Comparison of ENCODE assay signal across 1 cellular context in genomic region chr5:153794327-153794726, GRCh38.
A peak's percentile ranks its signal among the peaks of the same experiment; 100 is the strongest.
TF ChIP-seq lines count a peak whose summit lies in the region.

No MANE protein-coding gene starts in this region.

TF ChIP-seq in HepG2, 621 proteins besides CTCF, POLR2A, EP300 and RAD21 (continued from another document):
- no peak for TF ChIP-seq TRAFD1 (CRISPR knock-in tag; IDR thresholded peaks at IDR 0.05; ENCODE audit: borderline replicate concordance)
- TF ChIP-seq RAD51 (IDR thresholded peaks at IDR 0.05; ENCODE audit: borderline replicate concordance): peak; percentile 78
- TF ChIP-seq LRRFIP1 (CRISPR knock-in tag; conservative IDR thresholded peaks at IDR 0.05): no peak
- no peak for TF ChIP-seq SKI (IDR thresholded peaks at IDR 0.05; ENCODE audit: partially characterized antibody)
- TF ChIP-seq HNF4A (CRISPR knock-in tag; IDR thresholded peaks at IDR 0.05): no peak
- no peak for TF ChIP-seq MED13 (CRISPR knock-in tag; IDR thresholded peaks at IDR 0.05)
- peak; percentile 69 for TF ChIP-seq USF2 (IDR thresholded peaks at IDR 0.05; ENCODE audit: low read depth, low read length)
- TF ChIP-seq USF2 (CRISPR knock-in tag; IDR thresholded peaks at IDR 0.05; ENCODE audit: borderline replicate concordance): no peak
- TF ChIP-seq ZNF839 (CRISPR knock-in tag; IDR thresholded peaks at IDR 0.05; ENCODE audit: borderline replicate concordance): no peak
- no peak for TF ChIP-seq ZNF30 (CRISPR knock-in tag; IDR thresholded peaks at IDR 0.05)
- no peak for TF ChIP-seq MXD1 (CRISPR knock-in tag; IDR thresholded peaks at IDR 0.05)
